Comparison of ENCODE assay signal across 10 cellular contexts in the genomic region with DNA sequence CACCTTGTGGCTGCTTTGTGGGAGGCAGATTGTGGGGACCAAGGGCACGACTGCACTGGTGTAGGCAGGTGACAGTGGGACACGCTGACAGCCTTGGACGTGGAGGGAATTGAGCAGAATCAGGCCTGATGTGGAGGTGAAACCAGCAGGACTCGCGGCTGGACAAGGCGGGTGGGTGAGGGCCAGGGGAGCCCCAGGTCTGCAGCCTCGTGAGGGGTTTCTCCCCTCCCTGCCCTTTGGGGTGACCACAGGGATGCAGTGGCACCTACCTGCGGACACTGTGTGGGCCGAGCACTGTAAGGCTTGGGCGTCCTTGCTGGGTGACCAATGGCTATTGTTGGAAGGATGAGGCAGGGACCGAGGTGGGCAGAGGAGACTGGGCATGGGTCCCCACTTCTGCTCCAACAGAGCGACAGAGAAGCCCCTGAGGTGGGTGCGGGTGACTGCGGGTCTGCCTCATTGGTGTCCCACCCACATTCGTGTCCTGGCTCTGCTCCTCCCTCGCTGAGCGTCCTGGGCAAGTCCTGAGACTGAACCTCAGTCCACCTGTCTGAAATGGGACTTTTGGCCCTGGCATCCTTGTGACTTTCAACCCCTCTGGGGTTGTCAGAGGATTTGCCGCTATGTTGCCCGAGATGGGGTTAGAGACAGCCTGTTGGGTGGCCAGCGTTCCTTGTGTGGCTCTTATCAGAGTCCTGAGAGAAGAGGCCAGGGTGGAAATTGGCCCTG. TPM values are rescaled to one million over a fixed set of nuclear protein-coding genes. Genes with fewer than 3 reads are reported as not detected.
DNase-seq lines count a peak whose midpoint lies in the region; ATAC-seq, FAIRE-seq and TF ChIP-seq lines count a peak whose summit lies in the region.
"Had no signal": no experiment of that assay in that cellular context is flagged by ENCODE, and none has a peak within 500 bp of the region (broad histone marks: within the 10 kb centered on the region; RNA-seq: fewer than 3 reads in every experiment).

No MANE protein-coding gene starts in this region.

- H3K9me3 ChIP-seq in HepG2 (ENCODE audit: low read length), result no peaks in the 10 kb centered on the region

- DNase-seq in T-helper 1 cell (no peak), HepG2 (ENCODE audit: low spot score) (no peak), OCI-M1 (lab: John Stamatoyannopoulos, UW) (no peak), GOT3 (lab: John Stamatoyannopoulos, UW) (no peak)
- no peak for DNase-seq in stimulated activated naive B cell treated with anti-CD40 and anti-IgM and Interleukin-4, amounts not matched to agents 10 μg/mL and 1 μg/mL and 100 μg/mL, for 72 hours
- no peak for DNase-seq in stimulated activated naive CD4-positive, alpha-beta T cell (lab: John Stamatoyannopoulos, UW)

- peaks cover 64% of the 10 kb centered on the region for H3K79me2 ChIP-seq in HepG2 (ENCODE audit: insufficient read depth, low read length)

- peak overlapping the region in 1 of 3 experiments; percentile 60; a peak in 2 of 6 replicates for H3K4me3 ChIP-seq in HepG2 (replicated peaks in 1 of 3; ENCODE audit: insufficient read depth in 1 of 3, low read depth in 2 of 3, low read length in 3 of 3)

- CTCF ChIA-PET in HepG2 (lab: Yijun Ruan, JAX; ENCODE audit: low intra/inter-chr PET ratio, low total read pairs), result no interaction called here

- peak overlapping the region; percentile 80 for H3K27ac ChIP-seq in HepG2 (ENCODE audit: extremely low read length, insufficient read depth, low read length)

- no peak overlapping the region for H2AFZ ChIP-seq in HepG2 (ENCODE audit: low read length)

- no peak for TF ChIP-seq RAD21 in HepG2 (CRISPR knock-in tag; IDR thresholded peaks at IDR 0.05)

- 75% methylated on average over 9 of the region's 20 CpGs for WGBS in HepG2 (ENCODE audit: low lambda C conversion rate)

- in situ Hi-C loops in HepG2 (cut with HindIII; ENCODE audit: extremely low pct_ligation_motif_present, low pct_unique_long_range_greater_than_20kb), result no loop called here

- H3K9me3 Mint-ChIP-seq in T-helper 1 cell treated with Interleukin-12 subunit alpha and Interleukin-12 subunit beta and Interleukin-4 antibody, amounts not matched to agents 30 μg/mL and 1 μg/mL, for 36 hours, result no peaks in the 10 kb centered on the region
- H3K9me3 Mint-ChIP-seq in activated T-helper 17 cell treated with anti-CD3 and anti-CD28 coated beads, Interleukin-2, amount 50 U/mL, for 72 hours, result no peaks in the 10 kb centered on the region
- H3K9me3 Mint-ChIP-seq in stimulated activated naive B cell treated with anti-CD40 and anti-IgM and Interleukin-4, amounts not matched to agents 10 μg/mL and 1 μg/mL and 100 μg/mL, for 72 hours, result no peaks in the 10 kb centered on the region
- H3K9me3 Mint-ChIP-seq: neural crest cell had no signal

- BruUV-seq in HepG2 (replicated peaks; lab: Mats Ljungman, UMichigan), result no TSS peak

- TF ChIP-seq POLR2A in HepG2 (IDR thresholded peaks at IDR 0.05; ENCODE audit: insufficient read depth in 1 of 2, low read depth in 2 of 2, low read length in 2 of 2), result no peak

- H3K27ac Mint-ChIP-seq in T-helper 1 cell treated with Interleukin-12 subunit alpha and Interleukin-12 subunit beta and Interleukin-4 antibody, amounts not matched to agents 30 μg/mL and 1 μg/mL, for 36 hours, result peak overlapping the region; percentile 7
- H3K27ac Mint-ChIP-seq in activated T-helper 17 cell treated with anti-CD3 and anti-CD28 coated beads, Interleukin-2, amount 50 U/mL, for 72 hours, result peak overlapping the region; percentile 90
- peak overlapping the region; percentile 81 for H3K27ac Mint-ChIP-seq in stimulated activated naive B cell treated with anti-CD40 and anti-IgM and Interleukin-4, amounts not matched to agents 10 μg/mL and 1 μg/mL and 100 μg/mL, for 72 hours

- H3K4me2 ChIP-seq in HepG2 (ENCODE audit: low read depth, low read length), result peak overlapping the region; percentile 74

- peaks cover 93% of the 10 kb centered on the region for H3K4me1 ChIP-seq in HepG2 (ENCODE audit: insufficient read depth, low read length)

- H3K9ac ChIP-seq in HepG2 (ENCODE audit: insufficient read depth, low read depth, low read length), result peak overlapping the region; percentile 45

- no peak overlapping the region for H3K4me3 Mint-ChIP-seq in T-helper 1 cell treated with Interleukin-12 subunit alpha and Interleukin-12 subunit beta and Interleukin-4 antibody, amounts not matched to agents 30 μg/mL and 1 μg/mL, for 36 hours
- no peak overlapping the region for H3K4me3 Mint-ChIP-seq in activated T-helper 17 cell treated with anti-CD3 and anti-CD28 coated beads, Interleukin-2, amount 50 U/mL, for 72 hours
- H3K4me3 Mint-ChIP-seq in stimulated activated naive B cell treated with anti-CD40 and anti-IgM and Interleukin-4, amounts not matched to agents 10 μg/mL and 1 μg/mL and 100 μg/mL, for 72 hours, result no peak overlapping the region
- H3K4me3 Mint-ChIP-seq: neural crest cell had no signal

- no peak for TF ChIP-seq EP300 in HepG2 (IDR thresholded peaks at IDR 0.05; ENCODE audit: low read depth in 2 of 2, low read length in 2 of 2)
- no peak for TF ChIP-seq EP300 in HepG2 (CRISPR knock-in tag; IDR thresholded peaks at IDR 0.05; ENCODE audit: borderline replicate concordance)

- intact Hi-C loops in HepG2 (cut with micrococcal nuclease; ENCODE audit: unreplicated experiment), result no loop called here

- POLR2A ChIA-PET in HepG2 (lab: Yijun Ruan, JAX), result no interaction called here

- H3K4me1 Mint-ChIP-seq in T-helper 1 cell treated with Interleukin-12 subunit alpha and Interleukin-12 subunit beta and Interleukin-4 antibody, amounts not matched to agents 30 μg/mL and 1 μg/mL, for 36 hours (ENCODE audit: low read depth), result peaks cover 43% of the 10 kb centered on the region
- H3K4me1 Mint-ChIP-seq in activated T-helper 17 cell treated with anti-CD3 and anti-CD28 coated beads, Interleukin-2, amount 50 U/mL, for 72 hours, result peaks cover 28% of the 10 kb centered on the region
- peaks cover 56 to 81% of the 10 kb centered on the region in 2 donors for H3K4me1 Mint-ChIP-seq in stimulated activated naive B cell treated with anti-CD40 and anti-IgM and Interleukin-4, amounts not matched to agents 10 μg/mL and 1 μg/mL and 100 μg/mL, for 72 hours

- H3K27me3 Mint-ChIP-seq in T-helper 1 cell treated with Interleukin-12 subunit alpha and Interleukin-12 subunit beta and Interleukin-4 antibody, amounts not matched to agents 30 μg/mL and 1 μg/mL, for 36 hours (ENCODE audit: low read depth), result no peaks in the 10 kb centered on the region
- no peaks in the 10 kb centered on the region for H3K27me3 Mint-ChIP-seq in activated T-helper 17 cell treated with anti-CD3 and anti-CD28 coated beads, Interleukin-2, amount 50 U/mL, for 72 hours
- no peaks in the 10 kb centered on the region for H3K27me3 Mint-ChIP-seq in stimulated activated naive B cell treated with anti-CD40 and anti-IgM and Interleukin-4, amounts not matched to agents 10 μg/mL and 1 μg/mL and 100 μg/mL, for 72 hours

- FAIRE-seq in HepG2 (lab: Jason Lieb, UNC), result no peak
- FAIRE-seq: A204.1 had no signal

- peaks cover 3% of the 10 kb centered on the region for H3K36me3 Mint-ChIP-seq in T-helper 1 cell treated with Interleukin-12 subunit alpha and Interleukin-12 subunit beta and Interleukin-4 antibody, amounts not matched to agents 30 μg/mL and 1 μg/mL, for 36 hours (ENCODE audit: low read depth)
- H3K36me3 Mint-ChIP-seq in activated T-helper 17 cell treated with anti-CD3 and anti-CD28 coated beads, Interleukin-2, amount 50 U/mL, for 72 hours (ENCODE audit: low read depth), result no peaks in the 10 kb centered on the region
- H3K36me3 Mint-ChIP-seq in stimulated activated naive B cell treated with anti-CD40 and anti-IgM and Interleukin-4, amounts not matched to agents 10 μg/mL and 1 μg/mL and 100 μg/mL, for 72 hours, result peaks cover 4 to 9% of the 10 kb centered on the region in 2 donors

- H3K36me3 ChIP-seq in HepG2 (replicated peaks in 1 of 2; ENCODE audit: control insufficient read depth in 1 of 2, insufficient read depth in 2 of 2, low read length in 2 of 2), result peaks cover 2 to 3% of the 10 kb centered on the region in 2 experiments; a peak in 1 of 5 replicates

- no peaks in the 10 kb centered on the region for H4K20me1 ChIP-seq in HepG2 (ENCODE audit: insufficient read depth, low read length)

- no peak for ATAC-seq in activated T-helper 17 cell treated with anti-CD3 and anti-CD28 coated beads, Interleukin-2, amount 50 U/mL, for 72 hours (replicated peaks)
- ATAC-seq in HepG2, result peak; percentile 3
- no peak for ATAC-seq in stimulated activated naive B cell treated with anti-CD40 and anti-IgM and Interleukin-4, amounts not matched to agents 10 μg/mL and 1 μg/mL and 100 μg/mL, for 72 hours (replicated peaks)

- H3K27me3 ChIP-seq in HepG2 (ENCODE audit: control insufficient read depth in 1 of 2, insufficient read depth in 2 of 2, low read length in 2 of 2), result no peaks in the 10 kb centered on the region

- no peak for TF ChIP-seq CTCF in HepG2 (CRISPR knock-in tag; IDR thresholded peaks at IDR 0.05)

RNA-seq across cellular contexts. Expression of a gene that starts 30.5 kb away (rescaled TPM):
- 100 to 1,000 TPM; 185 to 209 TPM for total RNA-seq in activated T-helper 17 cell treated with anti-CD3 and anti-CD28 coated beads, Interleukin-2, amount 50 U/mL, for 72 hours
- total RNA-seq in HepG2 (2016; rRNA removed; fragmentation: Illumina TruSeq; extraction: Trizol), result 41.7 and 48.2 TPM in 2 replicates
- total RNA-seq in HepG2 (2016; cell fraction: cytosol; rRNA removed; fragmentation: Illumina TruSeq; extraction: Trizol; ENCODE audit: low read depth), result 19.9 and 21.9 TPM in 2 replicates
- total RNA-seq in HepG2 (2016; cell fraction: insoluble cytoplasmic fraction; rRNA removed; fragmentation: Illumina TruSeq; extraction: Trizol), result 37.7 and 40.5 TPM in 2 replicates
- total RNA-seq in HepG2 (2016; cell fraction: membrane; rRNA removed; fragmentation: Illumina TruSeq; extraction: Trizol), result 29.4 and 31.2 TPM in 2 replicates
- 56.9 and 61.6 TPM in 2 replicates for total RNA-seq in HepG2 (2016; cell fraction: nucleus; rRNA removed; fragmentation: Illumina TruSeq; extraction: Trizol)
- 59.8 and 67.0 TPM in 2 replicates for polyA plus RNA-seq in HepG2 (2011; rRNA removed)
- 29.1 and 41.0 TPM in 2 replicates for polyA plus RNA-seq in HepG2 (2011; cell fraction: cytosol; rRNA removed)
- polyA plus RNA-seq in HepG2 (2011; cell fraction: nucleus; rRNA removed), result 155 and 203 TPM in 2 replicates
- polyA plus RNA-seq in HepG2 (2012), result 44.2 and 57.9 TPM in 2 replicates
- 8.6 and 9.0 TPM in 2 replicates for polyA plus RNA-seq in HepG2 (2016; cell fraction: cytosol; fragmentation: Illumina TruSeq; extraction: Trizol; ENCODE audit: low read depth)
- polyA plus RNA-seq in HepG2 (2016; cell fraction: insoluble cytoplasmic fraction; fragmentation: Illumina TruSeq; extraction: Trizol; ENCODE audit: low read depth), result 39.4 and 48.6 TPM in 2 replicates
- 18.1 and 20.6 TPM in 2 replicates for polyA plus RNA-seq in HepG2 (2016; cell fraction: membrane; fragmentation: Illumina TruSeq; extraction: Trizol; ENCODE audit: low read depth)
- polyA plus RNA-seq in HepG2 (2016; cell fraction: nucleus; fragmentation: Illumina TruSeq; extraction: Trizol; ENCODE audit: insufficient read depth, low read depth), result 87.0 and 94.1 TPM in 2 replicates
- 200 and 264 TPM in 2 replicates for polyA minus RNA-seq in HepG2 (2011; rRNA and poly(A)+ RNA removed; ENCODE audit: low replicate concordance)
- polyA minus RNA-seq in HepG2 (2011; cell fraction: cytosol; rRNA and poly(A)+ RNA removed), result 44.4 and 50.0 TPM in 2 replicates
- polyA minus RNA-seq in HepG2 (2011; cell fraction: nucleus; rRNA and poly(A)+ RNA removed), result 143 and 162 TPM in 2 replicates

RNA-seq across cellular contexts. Expression of a gene that starts 47.1 kb away (rescaled TPM):
- total RNA-seq in activated T-helper 17 cell treated with anti-CD3 and anti-CD28 coated beads, Interleukin-2, amount 50 U/mL, for 72 hours, result 10 to 100 TPM; 36.9 to 61.3 TPM
- total RNA-seq in HepG2 (2016; rRNA removed; fragmentation: Illumina TruSeq; extraction: Trizol), result 33.0 and 38.6 TPM in 2 replicates
- total RNA-seq in HepG2 (2016; cell fraction: cytosol; rRNA removed; fragmentation: Illumina TruSeq; extraction: Trizol; ENCODE audit: low read depth), result 19.1 and 20.1 TPM in 2 replicates
- total RNA-seq in HepG2 (2016; cell fraction: insoluble cytoplasmic fraction; rRNA removed; fragmentation: Illumina TruSeq; extraction: Trizol), result 36.0 and 39.4 TPM in 2 replicates
- 12.2 and 12.9 TPM in 2 replicates for total RNA-seq in HepG2 (2016; cell fraction: membrane; rRNA removed; fragmentation: Illumina TruSeq; extraction: Trizol)
- 31.9 and 35.0 TPM in 2 replicates for total RNA-seq in HepG2 (2016; cell fraction: nucleus; rRNA removed; fragmentation: Illumina TruSeq; extraction: Trizol)
- polyA plus RNA-seq in HepG2 (2011; rRNA removed), result 41.6 and 55.6 TPM in 2 replicates
- polyA plus RNA-seq in HepG2 (2011; cell fraction: cytosol; rRNA removed), result 25.8 and 39.0 TPM in 2 replicates
- 270 and 290 TPM in 2 replicates for polyA plus RNA-seq in HepG2 (2011; cell fraction: nucleus; rRNA removed)
- 27.7 and 35.3 TPM in 2 replicates for polyA plus RNA-seq in HepG2 (2012)
- 11.2 and 12.9 TPM in 2 replicates for polyA plus RNA-seq in HepG2 (2016; cell fraction: cytosol; fragmentation: Illumina TruSeq; extraction: Trizol; ENCODE audit: low read depth)
- polyA plus RNA-seq in HepG2 (2016; cell fraction: insoluble cytoplasmic fraction; fragmentation: Illumina TruSeq; extraction: Trizol; ENCODE audit: low read depth), result 38.0 and 39.9 TPM in 2 replicates
- 12.7 and 13.2 TPM in 2 replicates for polyA plus RNA-seq in HepG2 (2016; cell fraction: membrane; fragmentation: Illumina TruSeq; extraction: Trizol; ENCODE audit: low read depth)
- 92.8 and 94.8 TPM in 2 replicates for polyA plus RNA-seq in HepG2 (2016; cell fraction: nucleus; fragmentation: Illumina TruSeq; extraction: Trizol; ENCODE audit: insufficient read depth, low read depth)
- polyA minus RNA-seq in HepG2 (2011; rRNA and poly(A)+ RNA removed; ENCODE audit: low replicate concordance), result 26.7 and 36.3 TPM in 2 replicates
- polyA minus RNA-seq in HepG2 (2011; cell fraction: cytosol; rRNA and poly(A)+ RNA removed), result 8.2 and 12.2 TPM in 2 replicates
- 15.5 and 18.7 TPM in 2 replicates for polyA minus RNA-seq in HepG2 (2011; cell fraction: nucleus; rRNA and poly(A)+ RNA removed)

Comparison
In these comparisons a context has a peak if more than half of its experiments do, and no peak if none do; other contexts are left out.
1. H3K27ac Mint-ChIP-seq: peak in every context shown above with its lines; median percentile 90 in activated T-helper 17 cell treated with anti-CD3 and anti-CD28 coated beads, Interleukin-2, amount 50 U/mL, for 72 hours; 81 in stimulated activated naive B cell treated with anti-CD40 and anti-IgM and Interleukin-4, amounts not matched to agents 10 μg/mL and 1 μg/mL and 100 μg/mL, for 72 hours; 7 in T-helper 1 cell treated with Interleukin-12 subunit alpha and Interleukin-12 subunit beta and Interleukin-4 antibody, amounts not matched to agents 30 μg/mL and 1 μg/mL, for 36 hours.